1 cellular context compared by ENCODE assay signal in the genomic region with DNA sequence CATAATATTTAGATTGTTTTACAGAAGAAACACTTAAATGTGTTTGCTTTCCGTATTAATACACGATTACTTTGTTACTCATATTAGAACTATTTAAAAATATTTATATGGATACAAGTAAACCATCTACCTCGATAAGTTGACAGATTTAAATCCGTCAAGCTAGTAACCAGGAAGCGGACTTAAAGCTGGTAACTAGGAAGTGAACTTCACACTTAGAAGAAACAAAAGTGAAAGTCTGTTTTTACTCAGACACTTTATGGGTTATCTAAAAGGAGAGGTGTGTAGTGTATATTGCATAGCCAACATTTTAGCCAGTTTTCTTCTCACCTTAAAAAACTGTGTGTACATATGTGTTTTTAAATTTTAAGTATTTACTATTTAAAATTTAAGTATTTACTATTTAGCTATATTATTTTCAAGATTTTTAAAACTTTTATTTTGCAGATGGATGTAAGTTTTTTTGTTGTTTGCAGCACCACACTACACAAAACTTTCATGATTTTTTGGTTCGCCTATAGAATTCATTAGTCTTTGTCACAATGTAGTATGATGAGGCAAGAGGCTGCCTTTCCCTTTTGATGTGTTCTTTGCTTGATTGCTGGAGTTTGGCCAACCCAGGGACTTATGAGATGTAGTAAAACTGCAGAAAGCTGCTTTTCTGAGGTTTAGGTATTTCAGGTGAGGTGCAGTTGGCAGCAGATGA.
TF ChIP-seq lines count a peak whose summit lies in the region.

No MANE protein-coding gene starts in this region.

TF ChIP-seq in K562, 482 proteins besides CTCF, POLR2A, EP300 and RAD21 (continued from another document and continues in another):
- TF ChIP-seq, protein P1, sequence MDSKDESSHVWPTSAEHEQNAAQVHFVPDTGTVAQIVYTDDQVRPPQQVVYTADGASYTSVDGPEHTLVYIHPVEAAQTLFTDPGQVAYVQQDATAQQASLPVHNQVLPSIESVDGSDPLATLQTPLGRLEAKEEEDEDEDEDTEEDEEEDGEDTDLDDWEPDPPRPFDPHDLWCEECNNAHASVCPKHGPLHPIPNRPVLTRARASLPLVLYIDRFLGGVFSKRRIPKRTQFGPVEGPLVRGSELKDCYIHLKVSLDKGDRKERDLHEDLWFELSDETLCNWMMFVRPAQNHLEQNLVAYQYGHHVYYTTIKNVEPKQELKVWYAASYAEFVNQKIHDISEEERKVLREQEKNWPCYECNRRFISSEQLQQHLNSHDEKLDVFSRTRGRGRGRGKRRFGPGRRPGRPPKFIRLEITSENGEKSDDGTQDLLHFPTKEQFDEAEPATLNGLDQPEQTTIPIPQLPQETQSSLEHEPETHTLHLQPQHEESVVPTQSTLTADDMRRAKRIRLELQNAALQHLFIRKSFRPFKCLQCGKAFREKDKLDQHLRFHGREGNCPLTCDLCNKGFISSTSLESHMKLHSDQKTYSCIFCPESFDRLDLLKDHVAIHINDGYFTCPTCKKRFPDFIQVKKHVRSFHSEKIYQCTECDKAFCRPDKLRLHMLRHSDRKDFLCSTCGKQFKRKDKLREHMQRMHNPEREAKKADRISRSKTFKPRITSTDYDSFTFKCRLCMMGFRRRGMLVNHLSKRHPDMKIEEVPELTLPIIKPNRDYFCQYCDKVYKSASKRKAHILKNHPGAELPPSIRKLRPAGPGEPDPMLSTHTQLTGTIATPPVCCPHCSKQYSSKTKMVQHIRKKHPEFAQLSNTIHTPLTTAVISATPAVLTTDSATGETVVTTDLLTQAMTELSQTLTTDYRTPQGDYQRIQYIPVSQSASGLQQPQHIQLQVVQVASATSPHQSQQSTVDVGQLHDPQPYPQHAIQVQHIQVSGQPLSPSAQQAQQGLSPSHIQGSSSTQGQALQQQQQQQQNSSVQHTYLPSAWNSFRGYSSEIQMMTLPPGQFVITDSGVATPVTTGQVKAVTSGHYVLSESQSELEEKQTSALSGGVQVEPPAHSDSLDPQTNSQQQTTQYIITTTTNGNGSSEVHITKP (IDR thresholded peaks at IDR 0.05; ENCODE audit: partially characterized antibody) = no peak
- no peak for TF ChIP-seq EWSR1 (IDR thresholded peaks at IDR 0.05; ENCODE audit: borderline replicate concordance, low read depth, partially characterized antibody)
- TF ChIP-seq CEBPB (tag; IDR thresholded peaks at IDR 0.05) = peak; percentile 37
- no peak for TF ChIP-seq ZNF699 (CRISPR knock-in tag; IDR thresholded peaks at IDR 0.05; ENCODE audit: insufficient replicate concordance)
- TF ChIP-seq FOXJ2 (tag; IDR thresholded peaks at IDR 0.05) = no peak
- TF ChIP-seq ZNF444 (CRISPR knock-in tag; IDR thresholded peaks at IDR 0.05) = no peak
- TF ChIP-seq ZC3H11A (IDR thresholded peaks at IDR 0.05; ENCODE audit: low read depth, low read length) = no peak
- TF ChIP-seq ELF2 (CRISPR knock-in tag; IDR thresholded peaks at IDR 0.05) = peak; percentile 35; the same call in 1 of the 2 replicates
- TF ChIP-seq, protein P2, sequence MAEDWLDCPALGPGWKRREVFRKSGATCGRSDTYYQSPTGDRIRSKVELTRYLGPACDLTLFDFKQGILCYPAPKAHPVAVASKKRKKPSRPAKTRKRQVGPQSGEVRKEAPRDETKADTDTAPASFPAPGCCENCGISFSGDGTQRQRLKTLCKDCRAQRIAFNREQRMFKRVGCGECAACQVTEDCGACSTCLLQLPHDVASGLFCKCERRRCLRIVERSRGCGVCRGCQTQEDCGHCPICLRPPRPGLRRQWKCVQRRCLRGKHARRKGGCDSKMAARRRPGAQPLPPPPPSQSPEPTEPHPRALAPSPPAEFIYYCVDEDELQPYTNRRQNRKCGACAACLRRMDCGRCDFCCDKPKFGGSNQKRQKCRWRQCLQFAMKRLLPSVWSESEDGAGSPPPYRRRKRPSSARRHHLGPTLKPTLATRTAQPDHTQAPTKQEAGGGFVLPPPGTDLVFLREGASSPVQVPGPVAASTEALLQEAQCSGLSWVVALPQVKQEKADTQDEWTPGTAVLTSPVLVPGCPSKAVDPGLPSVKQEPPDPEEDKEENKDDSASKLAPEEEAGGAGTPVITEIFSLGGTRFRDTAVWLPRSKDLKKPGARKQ (CRISPR knock-in tag; IDR thresholded peaks at IDR 0.05) = no peak
- TF ChIP-seq KAT7 (CRISPR knock-in tag; IDR thresholded peaks at IDR 0.05; ENCODE audit: borderline replicate concordance) = no peak
- TF ChIP-seq, protein P3, sequence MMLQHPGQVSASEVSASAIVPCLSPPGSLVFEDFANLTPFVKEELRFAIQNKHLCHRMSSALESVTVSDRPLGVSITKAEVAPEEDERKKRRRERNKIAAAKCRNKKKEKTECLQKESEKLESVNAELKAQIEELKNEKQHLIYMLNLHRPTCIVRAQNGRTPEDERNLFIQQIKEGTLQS (IDR thresholded peaks at IDR 0.05) = 0 out of 2 replicates have a peak, but pooled peaks have one; percentile 31
- TF ChIP-seq, protein P3 (CRISPR knock-in tag; conservative IDR thresholded peaks at IDR 0.05) = no peak
- 0 out of 2 replicates have a peak, but pooled peaks have one; percentile 26 for TF ChIP-seq ETV1 (tag; conservative IDR thresholded peaks at IDR 0.05; ENCODE audit: low read depth)
- TF ChIP-seq TCFL5 (CRISPR knock-in tag; conservative IDR thresholded peaks at IDR 0.05) = no peak
- no peak for TF ChIP-seq ZNF143 (CRISPR knock-in tag; IDR thresholded peaks at IDR 0.05)
- no peak for TF ChIP-seq NCOR1 (IDR thresholded peaks at IDR 0.05)
- TF ChIP-seq, protein P4, sequence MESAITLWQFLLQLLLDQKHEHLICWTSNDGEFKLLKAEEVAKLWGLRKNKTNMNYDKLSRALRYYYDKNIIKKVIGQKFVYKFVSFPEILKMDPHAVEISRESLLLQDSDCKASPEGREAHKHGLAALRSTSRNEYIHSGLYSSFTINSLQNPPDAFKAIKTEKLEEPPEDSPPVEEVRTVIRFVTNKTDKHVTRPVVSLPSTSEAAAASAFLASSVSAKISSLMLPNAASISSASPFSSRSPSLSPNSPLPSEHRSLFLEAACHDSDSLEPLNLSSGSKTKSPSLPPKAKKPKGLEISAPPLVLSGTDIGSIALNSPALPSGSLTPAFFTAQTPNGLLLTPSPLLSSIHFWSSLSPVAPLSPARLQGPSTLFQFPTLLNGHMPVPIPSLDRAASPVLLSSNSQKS (CRISPR knock-in tag; IDR thresholded peaks at IDR 0.05) = no peak
- TF ChIP-seq, protein P5, sequence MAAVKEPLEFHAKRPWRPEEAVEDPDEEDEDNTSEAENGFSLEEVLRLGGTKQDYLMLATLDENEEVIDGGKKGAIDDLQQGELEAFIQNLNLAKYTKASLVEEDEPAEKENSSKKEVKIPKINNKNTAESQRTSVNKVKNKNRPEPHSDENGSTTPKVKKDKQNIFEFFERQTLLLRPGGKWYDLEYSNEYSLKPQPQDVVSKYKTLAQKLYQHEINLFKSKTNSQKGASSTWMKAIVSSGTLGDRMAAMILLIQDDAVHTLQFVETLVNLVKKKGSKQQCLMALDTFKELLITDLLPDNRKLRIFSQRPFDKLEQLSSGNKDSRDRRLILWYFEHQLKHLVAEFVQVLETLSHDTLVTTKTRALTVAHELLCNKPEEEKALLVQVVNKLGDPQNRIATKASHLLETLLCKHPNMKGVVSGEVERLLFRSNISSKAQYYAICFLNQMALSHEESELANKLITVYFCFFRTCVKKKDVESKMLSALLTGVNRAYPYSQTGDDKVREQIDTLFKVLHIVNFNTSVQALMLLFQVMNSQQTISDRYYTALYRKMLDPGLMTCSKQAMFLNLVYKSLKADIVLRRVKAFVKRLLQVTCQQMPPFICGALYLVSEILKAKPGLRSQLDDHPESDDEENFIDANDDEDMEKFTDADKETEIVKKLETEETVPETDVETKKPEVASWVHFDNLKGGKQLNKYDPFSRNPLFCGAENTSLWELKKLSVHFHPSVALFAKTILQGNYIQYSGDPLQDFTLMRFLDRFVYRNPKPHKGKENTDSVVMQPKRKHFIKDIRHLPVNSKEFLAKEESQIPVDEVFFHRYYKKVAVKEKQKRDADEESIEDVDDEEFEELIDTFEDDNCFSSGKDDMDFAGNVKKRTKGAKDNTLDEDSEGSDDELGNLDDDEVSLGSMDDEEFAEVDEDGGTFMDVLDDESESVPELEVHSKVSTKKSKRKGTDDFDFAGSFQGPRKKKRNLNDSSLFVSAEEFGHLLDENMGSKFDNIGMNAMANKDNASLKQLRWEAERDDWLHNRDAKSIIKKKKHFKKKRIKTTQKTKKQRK (IDR thresholded peaks at IDR 0.05; ENCODE audit: borderline replicate concordance, low read depth, low read length) = no peak
- TF ChIP-seq, protein P6, sequence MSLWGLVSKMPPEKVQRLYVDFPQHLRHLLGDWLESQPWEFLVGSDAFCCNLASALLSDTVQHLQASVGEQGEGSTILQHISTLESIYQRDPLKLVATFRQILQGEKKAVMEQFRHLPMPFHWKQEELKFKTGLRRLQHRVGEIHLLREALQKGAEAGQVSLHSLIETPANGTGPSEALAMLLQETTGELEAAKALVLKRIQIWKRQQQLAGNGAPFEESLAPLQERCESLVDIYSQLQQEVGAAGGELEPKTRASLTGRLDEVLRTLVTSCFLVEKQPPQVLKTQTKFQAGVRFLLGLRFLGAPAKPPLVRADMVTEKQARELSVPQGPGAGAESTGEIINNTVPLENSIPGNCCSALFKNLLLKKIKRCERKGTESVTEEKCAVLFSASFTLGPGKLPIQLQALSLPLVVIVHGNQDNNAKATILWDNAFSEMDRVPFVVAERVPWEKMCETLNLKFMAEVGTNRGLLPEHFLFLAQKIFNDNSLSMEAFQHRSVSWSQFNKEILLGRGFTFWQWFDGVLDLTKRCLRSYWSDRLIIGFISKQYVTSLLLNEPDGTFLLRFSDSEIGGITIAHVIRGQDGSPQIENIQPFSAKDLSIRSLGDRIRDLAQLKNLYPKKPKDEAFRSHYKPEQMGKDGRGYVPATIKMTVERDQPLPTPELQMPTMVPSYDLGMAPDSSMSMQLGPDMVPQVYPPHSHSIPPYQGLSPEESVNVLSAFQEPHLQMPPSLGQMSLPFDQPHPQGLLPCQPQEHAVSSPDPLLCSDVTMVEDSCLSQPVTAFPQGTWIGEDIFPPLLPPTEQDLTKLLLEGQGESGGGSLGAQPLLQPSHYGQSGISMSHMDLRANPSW (CRISPR knock-in tag; IDR thresholded peaks at IDR 0.05) = no peak
- TF ChIP-seq NFYB (IDR thresholded peaks at IDR 0.05; ENCODE audit: extremely low read depth, insufficient read length) = no peak
- TF ChIP-seq, protein P7, sequence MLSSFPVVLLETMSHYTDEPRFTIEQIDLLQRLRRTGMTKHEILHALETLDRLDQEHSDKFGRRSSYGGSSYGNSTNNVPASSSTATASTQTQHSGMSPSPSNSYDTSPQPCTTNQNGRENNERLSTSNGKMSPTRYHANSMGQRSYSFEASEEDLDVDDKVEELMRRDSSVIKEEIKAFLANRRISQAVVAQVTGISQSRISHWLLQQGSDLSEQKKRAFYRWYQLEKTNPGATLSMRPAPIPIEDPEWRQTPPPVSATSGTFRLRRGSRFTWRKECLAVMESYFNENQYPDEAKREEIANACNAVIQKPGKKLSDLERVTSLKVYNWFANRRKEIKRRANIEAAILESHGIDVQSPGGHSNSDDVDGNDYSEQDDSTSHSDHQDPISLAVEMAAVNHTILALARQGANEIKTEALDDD (IDR thresholded peaks at IDR 0.05) = peak; percentile 92
- TF ChIP-seq FOXA3 (CRISPR knock-in tag; conservative IDR thresholded peaks at IDR 0.05 in 1 of 2, IDR thresholded peaks at IDR 0.05 in 1 of 2) = no peak
- TF ChIP-seq, protein P8, sequence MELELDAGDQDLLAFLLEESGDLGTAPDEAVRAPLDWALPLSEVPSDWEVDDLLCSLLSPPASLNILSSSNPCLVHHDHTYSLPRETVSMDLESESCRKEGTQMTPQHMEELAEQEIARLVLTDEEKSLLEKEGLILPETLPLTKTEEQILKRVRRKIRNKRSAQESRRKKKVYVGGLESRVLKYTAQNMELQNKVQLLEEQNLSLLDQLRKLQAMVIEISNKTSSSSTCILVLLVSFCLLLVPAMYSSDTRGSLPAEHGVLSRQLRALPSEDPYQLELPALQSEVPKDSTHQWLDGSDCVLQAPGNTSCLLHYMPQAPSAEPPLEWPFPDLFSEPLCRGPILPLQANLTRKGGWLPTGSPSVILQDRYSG (tag; conservative IDR thresholded peaks at IDR 0.05; ENCODE audit: low read depth) = no peak
- TF ChIP-seq RBBP5 (IDR thresholded peaks at IDR 0.05; ENCODE audit: borderline replicate concordance, insufficient read depth, low read length, poor library complexity, severe bottlenecking) = no peak
- TF ChIP-seq GATAD2B (IDR thresholded peaks at IDR 0.05; ENCODE audit: borderline replicate concordance) = peak; percentile 40; the same call in 1 of the 2 replicates
- TF ChIP-seq, protein P9, sequence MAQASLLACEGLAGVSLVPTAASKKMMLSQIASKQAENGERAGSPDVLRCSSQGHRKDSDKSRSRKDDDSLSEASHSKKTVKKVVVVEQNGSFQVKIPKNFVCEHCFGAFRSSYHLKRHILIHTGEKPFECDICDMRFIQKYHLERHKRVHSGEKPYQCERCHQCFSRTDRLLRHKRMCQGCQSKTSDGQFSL (CRISPR knock-in tag; IDR thresholded peaks at IDR 0.05) = no peak
- TF ChIP-seq, protein P9 (tag; IDR thresholded peaks at IDR 0.05) = no peak
- TF ChIP-seq MXI1 (IDR thresholded peaks at IDR 0.05; ENCODE audit: low read depth, low read length) = no peak
- TF ChIP-seq FOXP1 (CRISPR knock-in tag; IDR thresholded peaks at IDR 0.05) = no peak
- TF ChIP-seq, protein P10, sequence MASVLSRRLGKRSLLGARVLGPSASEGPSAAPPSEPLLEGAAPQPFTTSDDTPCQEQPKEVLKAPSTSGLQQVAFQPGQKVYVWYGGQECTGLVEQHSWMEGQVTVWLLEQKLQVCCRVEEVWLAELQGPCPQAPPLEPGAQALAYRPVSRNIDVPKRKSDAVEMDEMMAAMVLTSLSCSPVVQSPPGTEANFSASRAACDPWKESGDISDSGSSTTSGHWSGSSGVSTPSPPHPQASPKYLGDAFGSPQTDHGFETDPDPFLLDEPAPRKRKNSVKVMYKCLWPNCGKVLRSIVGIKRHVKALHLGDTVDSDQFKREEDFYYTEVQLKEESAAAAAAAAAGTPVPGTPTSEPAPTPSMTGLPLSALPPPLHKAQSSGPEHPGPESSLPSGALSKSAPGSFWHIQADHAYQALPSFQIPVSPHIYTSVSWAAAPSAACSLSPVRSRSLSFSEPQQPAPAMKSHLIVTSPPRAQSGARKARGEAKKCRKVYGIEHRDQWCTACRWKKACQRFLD (CRISPR knock-in tag; IDR thresholded peaks at IDR 0.05) = no peak
- no peak for TF ChIP-seq TBL1XR1 (IDR thresholded peaks at IDR 0.05; ENCODE audit: low read length in 2 of 2)
- TF ChIP-seq, protein P11, sequence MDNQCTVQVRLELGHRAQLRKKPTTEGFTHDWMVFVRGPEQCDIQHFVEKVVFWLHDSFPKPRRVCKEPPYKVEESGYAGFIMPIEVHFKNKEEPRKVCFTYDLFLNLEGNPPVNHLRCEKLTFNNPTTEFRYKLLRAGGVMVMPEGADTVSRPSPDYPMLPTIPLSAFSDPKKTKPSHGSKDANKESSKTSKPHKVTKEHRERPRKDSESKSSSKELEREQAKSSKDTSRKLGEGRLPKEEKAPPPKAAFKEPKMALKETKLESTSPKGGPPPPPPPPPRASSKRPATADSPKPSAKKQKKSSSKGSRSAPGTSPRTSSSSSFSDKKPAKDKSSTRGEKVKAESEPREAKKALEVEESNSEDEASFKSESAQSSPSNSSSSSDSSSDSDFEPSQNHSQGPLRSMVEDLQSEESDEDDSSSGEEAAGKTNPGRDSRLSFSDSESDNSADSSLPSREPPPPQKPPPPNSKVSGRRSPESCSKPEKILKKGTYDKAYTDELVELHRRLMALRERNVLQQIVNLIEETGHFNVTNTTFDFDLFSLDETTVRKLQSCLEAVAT (IDR thresholded peaks at IDR 0.05) = no peak
- TF ChIP-seq KLF16 (IDR thresholded peaks at IDR 0.05) = no peak
- no peak for TF ChIP-seq CBFA2T3 (IDR thresholded peaks at IDR 0.05)
